In genomic region chr6:125703882-125704281, GRCh38 we compare ENCODE assay signal across 7 cellular contexts. TPM values are rescaled to one million over a fixed set of nuclear protein-coding genes. Genes with fewer than 3 reads are reported as not detected.
"Had no signal": no experiment of that assay in that cellular context is flagged by ENCODE, and none has a peak within 500 bp of the region (broad histone marks: within the 10 kb centered on the region; RNA-seq: fewer than 3 reads in every experiment).

No MANE protein-coding gene starts in this region.

RNA-seq across cellular contexts. Expression of gene HEY2, which starts 45.5 kb away (rescaled TPM):
- total RNA-seq: activated B cell treated with CpG ODN at 0.5 μM for 24 hours; activated CD4-positive, alpha-beta memory T cell treated with anti-CD3 and anti-CD28 coated beads, Interleukin-2, amount 10 ng/mL, durations not matched to agents 7 days and 5 days; activated CD4-positive, alpha-beta T cell treated with anti-CD3 and anti-CD28 coated beads, Interleukin-2, amount 10 ng/mL, durations not matched to agents 24 days and 14 days; activated CD8-positive, alpha-beta memory T cell treated with anti-CD3 and anti-CD28 coated beads, Interleukin-2, amount 10 ng/mL, durations not matched to agents 7 days and 5 days; activated CD8-positive, alpha-beta T cell treated with anti-CD3 and anti-CD28 coated beads, Interleukin-2, amount 10 ng/mL, durations not matched to agents 7 days and 5 days; activated T-helper 2 cell treated with anti-CD3 and anti-CD28 coated beads, Interferon-gamma antibody, Interleukin-2, Interleukin-4, amounts not matched to agents 10 μg/mL and 5 μg/mL and 100 μg/mL, durations not matched to agents 14 hours and 24 hours and 36 hours; bronchial epithelial cell had no signal
